ENCODE assay signal across 22 cellular contexts in genomic region chr12:55226523-55226922, GRCh38. TPM values are rescaled to one million over a fixed set of nuclear protein-coding genes. Genes with fewer than 3 reads are reported as not detected.
"Had no signal": no experiment of that assay in that cellular context is flagged by ENCODE, and none has a peak within 500 bp of the region (broad histone marks: within the 10 kb centered on the region; RNA-seq: fewer than 3 reads in every experiment).

No MANE protein-coding gene starts in this region.

- FAIRE-seq: RCC 7860 had no signal

- H3K4me3 ChIP-seq: SJSA1, SK-N-MC had no signal

- H3K36me3 ChIP-seq: SJSA1 had no signal

- DNase-seq: KBM-7, NCI-H1092 treated with DMSO at 0.1 percent for 48 hours, NCI-H1436, NCI-H187, NCI-H2029, NCI-H2081 treated with DMSO at 0.1 percent for 48 hours, NCI-H2171, NCI-H226, NCI-H446, NCI-H510A, NCI-H524 treated with DMSO at 0.1 percent for 48 hours, NCI-H69, NCI-H774, Right ventricle myocardium superior, RPMI8226, SIG-M5 had no signal

RNA-seq across cellular contexts. Expression of gene OR10A7, which starts 5.7 kb away (rescaled TPM):
- total RNA-seq: HT-29, LHCN-M2, MCF 10A, Right ventricle myocardium superior, SJSA1 had no signal

RNA-seq across cellular contexts. Expression of gene OR6C74, which starts 17.9 kb away (rescaled TPM):
- total RNA-seq: HT-29, LHCN-M2, MCF 10A, Right ventricle myocardium superior, SJSA1 had no signal
